Comparison of ENCODE assay signal across 9 cellular contexts in genomic region chr7:77351539-77352004, GRCh38.
DNase-seq lines count a peak whose midpoint lies in the region; ATAC-seq and TF ChIP-seq lines count a peak whose summit lies in the region.
"Had no signal": no experiment of that assay in that cellular context is flagged by ENCODE, and none has a peak within 500 bp of the region (broad histone marks: within the 10 kb centered on the region; RNA-seq: fewer than 3 reads in every experiment).

No MANE protein-coding gene starts in this region.

- no peaks in the 10 kb centered on the region for H3K9me3 Mint-ChIP-seq in glutamatergic neuron (ENCODE audit: unreplicated experiment)

- H3K4me3 ChIP-seq in upper lobe of left lung: no peak overlapping the region
- H3K4me3 ChIP-seq: thoracic aorta had no signal

- ATAC-seq in GM21515 (IDR thresholded peaks at IDR 0.05; ENCODE audit: unreplicated experiment) (peak; percentile 94), left lobe of liver (peak; percentile 57), upper lobe of left lung (ENCODE audit: low FRiP score in 2 of 2) (peak; percentile 70 to 81)

- H3K27ac ChIP-seq in upper lobe of left lung: peak overlapping the region in 2 of 4 donors; percentile 19 to 26
- H3K27ac ChIP-seq: thoracic aorta had no signal

- H3K4me1 ChIP-seq in upper lobe of left lung: peaks cover 10 to 25% (median 14%) of the 10 kb centered on the region in 4 donors

- peaks cover 3% of the 10 kb centered on the region for H3K27me3 Mint-ChIP-seq in glutamatergic neuron (ENCODE audit: unreplicated experiment)

- TF ChIP-seq EP300 in upper lobe of left lung (IDR thresholded peaks at IDR 0.05): no peak

- in situ Hi-C loops in KBM-7 (cut with MboI; ENCODE audit: low pct_unique_long_range_greater_than_20kb, low sequenced_read_pairs): no loop called here

- no peaks in the 10 kb centered on the region for H3K9me3 ChIP-seq in upper lobe of left lung
- H3K9me3 ChIP-seq: thoracic aorta had no signal

- H3K36me3 ChIP-seq in upper lobe of left lung: peaks cover 0 to 6% (median 0%) of the 10 kb centered on the region in 4 donors
- H3K36me3 ChIP-seq: thoracic aorta had no signal

- no peak for TF ChIP-seq POLR2A in upper lobe of left lung (IDR thresholded peaks at IDR 0.05)

- no peaks in the 10 kb centered on the region for H3K36me3 Mint-ChIP-seq in glutamatergic neuron (ENCODE audit: unreplicated experiment)

- DNase-seq in GDM1 (lab: John Stamatoyannopoulos, UW) (peak; percentile 87), KBM-7 (peak; percentile 98), left lobe of liver (ENCODE audit: low spot score) (no peak), upper lobe of left lung (peak in 1 of 2 donors; percentile 64), COLO829 (ENCODE audit: low spot score) (no peak), glutamatergic neuron (no peak)
- peak; percentile 13 for DNase-seq in activated CD8-positive, alpha-beta memory T cell treated with anti-CD3 and anti-CD28 coated beads, Interleukin-2, amount 50 U/mL, for 24 hours (ENCODE audit: extremely low read depth)

- no peak overlapping the region for H3K27ac Mint-ChIP-seq in glutamatergic neuron (ENCODE audit: unreplicated experiment)

- H3K4me1 Mint-ChIP-seq in glutamatergic neuron (ENCODE audit: low read depth, unreplicated experiment): peaks cover 4% of the 10 kb centered on the region

- no peaks in the 10 kb centered on the region for H3K27me3 ChIP-seq in upper lobe of left lung

- 37 to 57% methylated on average over 5 of the region's 5 CpGs for WGBS in upper lobe of left lung, 2 donors

- H3K4me3 Mint-ChIP-seq in glutamatergic neuron (ENCODE audit: unreplicated experiment): no peak overlapping the region

- no peak for TF ChIP-seq CTCF in upper lobe of left lung (IDR thresholded peaks at IDR 0.05)
- no peak for TF ChIP-seq CTCF in glutamatergic neuron (IDR thresholded peaks at IDR 0.05; ENCODE audit: partially characterized antibody, unreplicated experiment)

Comparison
In these comparisons a context has a peak if more than half of its experiments do, and no peak if none do; other contexts are left out.
1. DNase-seq: peak in GDM1 (single experiment), KBM-7 (single experiment) and activated CD8-positive, alpha-beta memory T cell treated with anti-CD3 and anti-CD28 coated beads, Interleukin-2, amount 50 U/mL, for 24 hours (single experiment); none in left lobe of liver (single experiment), COLO829 (single experiment) and glutamatergic neuron (single experiment).
2. Peak in every context shown above with its lines, with median percentiles within 50 percentile points of each other: ATAC-seq.